Comparison of ENCODE assay signal across 12 cellular contexts in the genomic region with DNA sequence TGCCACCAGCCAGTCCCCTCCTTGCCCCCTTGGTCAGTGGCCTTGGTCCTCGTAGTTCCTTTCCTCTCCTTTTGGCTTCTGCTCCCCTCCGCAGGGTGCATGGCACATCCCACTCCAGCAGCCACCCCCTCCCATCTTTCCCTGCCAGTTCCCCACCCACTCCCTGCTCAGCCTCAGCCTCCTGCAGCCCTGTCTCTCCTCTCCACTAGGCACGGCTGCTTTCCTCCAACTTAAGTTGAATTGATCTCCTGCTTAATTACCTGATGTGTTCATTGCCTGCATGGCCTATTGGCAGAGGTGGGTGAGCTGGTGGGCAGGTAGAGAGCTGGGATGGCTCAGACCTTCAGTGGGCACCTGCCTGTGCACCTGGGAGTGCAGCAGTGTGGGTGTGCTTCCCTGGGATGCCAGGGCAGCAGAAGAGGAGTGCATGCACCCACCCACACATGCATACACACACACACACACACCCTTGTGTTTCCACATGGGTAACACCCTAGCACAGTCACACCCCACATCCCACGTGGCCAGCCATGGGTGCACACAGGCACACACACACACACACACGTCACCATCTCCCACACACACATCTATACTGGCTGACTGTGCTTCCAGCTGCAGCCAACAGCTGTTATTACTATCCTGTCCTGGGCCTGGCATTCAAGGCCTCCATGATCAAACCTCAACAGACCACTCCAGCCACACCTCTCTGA. TPM values are rescaled to one million over a fixed set of nuclear protein-coding genes. Genes with fewer than 3 reads are reported as not detected.
"Had no signal": no experiment of that assay in that cellular context is flagged by ENCODE, and none has a peak within 500 bp of the region (broad histone marks: within the 10 kb centered on the region; RNA-seq: fewer than 3 reads in every experiment).

No MANE protein-coding gene starts in this region.

- H3K9me3 ChIP-seq: tibial nerve had no signal

- H3K36me3 ChIP-seq: tibial nerve had no signal

- DNase-seq: activated CD4-positive, alpha-beta memory T cell treated with anti-CD3 and anti-CD28 coated beads for 36 hours; activated gamma-delta T cell treated with Interleukin-2 at 50 U/mL for 16 hours; activated T-cell treated with anti-CD3 and anti-CD28 coated beads, Interleukin-2, amount 50 U/mL, for 4 hours; aorta; effector CD4-positive, alpha-beta T cell; small intestine had no signal

- H3K27me3 ChIP-seq: tibial nerve had no signal

- ATAC-seq: activated T-cell treated with anti-CD3 and anti-CD28 coated beads, Interleukin-2, amount 50 U/mL, for 4 hours; left lobe of liver had no signal

- H3K4me1 ChIP-seq: parathyroid adenoma had no signal

- H2AFZ ChIP-seq: parathyroid adenoma had no signal

- H3K9ac ChIP-seq: parathyroid adenoma had no signal

- H3K27ac ChIP-seq: parathyroid adenoma, tibial nerve, VCaP had no signal

- H3K4me3 ChIP-seq: tibial nerve had no signal

RNA-seq across cellular contexts. Expression of gene CACNA2D2, which starts 33.2 kb away (rescaled TPM):
- total RNA-seq: endothelial cell of umbilical vein, fibroblast of villous mesenchyme had no signal
